ENCODE assay signal across 12 cellular contexts in the genomic region with DNA sequence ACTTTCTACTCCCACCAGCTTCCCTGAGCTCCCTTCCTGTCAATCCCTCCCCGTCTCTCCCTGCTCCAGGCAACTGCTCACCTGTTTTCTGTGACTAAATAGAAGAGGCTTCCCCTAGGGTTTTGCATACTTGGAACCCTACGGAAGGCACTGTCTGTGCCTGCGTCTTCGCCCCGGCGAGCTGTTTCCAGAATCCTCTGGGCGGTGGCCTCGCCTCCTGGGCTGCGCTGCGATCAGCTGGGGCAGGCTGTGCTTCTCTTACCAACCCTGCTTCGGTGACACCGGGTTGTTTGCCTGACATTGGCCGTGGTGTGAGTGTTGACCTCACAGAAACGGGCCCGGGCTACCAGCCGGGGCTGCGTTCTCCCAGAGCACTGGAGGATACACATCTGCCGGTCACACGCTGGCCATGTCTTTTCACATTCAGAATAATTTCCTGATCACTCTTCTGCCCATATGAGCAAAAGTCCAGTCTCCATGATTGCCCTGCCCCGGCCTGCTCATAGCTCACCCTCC. TPM values are rescaled to one million over a fixed set of nuclear protein-coding genes. Genes with fewer than 3 reads are reported as not detected.
DNase-seq lines count a peak whose midpoint lies in the region; ATAC-seq, FAIRE-seq and TF ChIP-seq lines count a peak whose summit lies in the region.
"Had no signal": no experiment of that assay in that cellular context is flagged by ENCODE, and none has a peak within 500 bp of the region (broad histone marks: within the 10 kb centered on the region; RNA-seq: fewer than 3 reads in every experiment).

No MANE protein-coding gene starts in this region.

- H3K79me2 ChIP-seq in K562 (ENCODE audit: control insufficient read depth, insufficient read depth, low read length): no peaks in the 10 kb centered on the region

- no TSS peak for BruUV-seq in K562 (replicated peaks; lab: Mats Ljungman, UMichigan)

- intact Hi-C loops in K562 (cut with micrococcal nuclease): no loop called here
- intact Hi-C loops in psoas muscle (cut with DNase I): no loop called here
- intact Hi-C loops in posterior cingulate gyrus (cut with DNase I): no loop called here

- no peaks in the 10 kb centered on the region for H4K20me1 ChIP-seq in K562 (replicated peaks; ENCODE audit: control insufficient read depth, insufficient read depth, low read length)

- no peak overlapping the region for H3K9ac ChIP-seq in K562 (ENCODE audit: insufficient read depth in 1 of 2, low read depth in 2 of 2, low read length in 2 of 2)

- in situ Hi-C loops in K562 (cut with MboI): no loop called here

- H3K4me1 ChIP-seq in K562 (replicated peaks in 1 of 2; ENCODE audit: control insufficient read depth in 2 of 2, insufficient read depth in 2 of 2, low read length in 2 of 2) (peaks cover 0 to 9% of the 10 kb centered on the region in 2 experiments; a peak in 1 of 5 replicates), psoas muscle (no peaks in the 10 kb centered on the region)
- H3K4me1 ChIP-seq: foreskin keratinocyte had no signal

- H3K9me3 ChIP-seq in K562 (replicated peaks; ENCODE audit: control insufficient read depth, insufficient read depth, low read depth, low read length): no peaks in the 10 kb centered on the region
- no peaks in the 10 kb centered on the region for H3K9me3 ChIP-seq in psoas muscle

- H3K4me3 ChIP-seq in GM12875 (ENCODE audit: low read depth, low read length) (peak overlapping the region; percentile 59), K562 (no peak overlapping the region), psoas muscle (peak overlapping the region; percentile 36)

- DNase-seq in K562 (ENCODE audit: extremely low read depth in 1 of 4, low spot score in 3 of 4): no peak
- no peak for DNase-seq in psoas muscle
- no peak for DNase-seq in posterior cingulate gyrus
- DNase-seq in MV-4-11 (lab: John Stamatoyannopoulos, UW): no peak
- DNase-seq in NCI-H82 treated with DMSO at 0.1 percent for 48 hours (lab: John Stamatoyannopoulos, UW; ENCODE audit: unreplicated experiment): no peak
- DNase-seq: Calu3, foreskin keratinocyte, left cardiac atrium, NCI-H1092, NCI-H446 treated with DMSO at 0.1 percent for 48 hours had no signal

- no peak for FAIRE-seq in K562 (lab: Jason Lieb, UNC)

- ATAC-seq in HG03280 (IDR thresholded peaks at IDR 0.05; ENCODE audit: unreplicated experiment) (peak; percentile 11), K562 (peak; percentile 50; the same call in 2 of the 3 replicates), psoas muscle (no peak)
- ATAC-seq: foreskin keratinocyte had no signal

- no peak for TF ChIP-seq CTCF in GM12875 (IDR thresholded peaks at IDR 0.05; ENCODE audit: borderline replicate concordance, insufficient read depth, low read depth, low read length)
- no peak for TF ChIP-seq CTCF in K562 (IDR thresholded peaks at IDR 0.05 in 2 of 3, conservative IDR thresholded peaks at IDR 0.05 in 1 of 3; ENCODE audit: insufficient read depth in 2 of 3, low read depth in 1 of 3, low read length in 3 of 3)
- TF ChIP-seq CTCF in psoas muscle (IDR thresholded peaks at IDR 0.05): no peak

- H3K36me3 ChIP-seq in K562 (ENCODE audit: control insufficient read depth, insufficient read depth, low read length): no peaks in the 10 kb centered on the region
- H3K36me3 ChIP-seq in psoas muscle (ENCODE audit: insufficient read depth in 1 of 2, low read depth in 1 of 2): no peaks in the 10 kb centered on the region

- TF ChIP-seq EP300 in K562 (IDR thresholded peaks at IDR 0.05; ENCODE audit: low read length): no peak

- no peak overlapping the region for H2AFZ ChIP-seq in K562 (ENCODE audit: low read depth, low read length)

- no peak for TF ChIP-seq RAD21 in K562 (CRISPR knock-in tag; conservative IDR thresholded peaks at IDR 0.05 in 1 of 2, IDR thresholded peaks at IDR 0.05 in 1 of 2)

- CTCF ChIA-PET in K562 (lab: Yijun Ruan, JAX; ENCODE audit: low intra/inter-chr PET ratio): no interaction called here

- H3K9me1 ChIP-seq in K562 (ENCODE audit: control insufficient read depth, insufficient read depth, low read length): no peaks in the 10 kb centered on the region

- H3K27me3 ChIP-seq in K562 (ENCODE audit: control insufficient read depth in 2 of 2, insufficient read depth in 2 of 2, low read length in 2 of 2): peaks cover 49 to 83% of the 10 kb centered on the region in 2 experiments
- H3K27me3 ChIP-seq in psoas muscle (ENCODE audit: insufficient read depth in 3 of 3, low read length in 2 of 3): peaks cover 0 to 1% (median 0%) of the 10 kb centered on the region in 3 donors
- H3K27me3 ChIP-seq: foreskin keratinocyte had no signal

- no peak overlapping the region for H3K4me2 ChIP-seq in K562 (ENCODE audit: insufficient read depth, low read length)

- no peak for TF ChIP-seq POLR2A in K562 (conservative IDR thresholded peaks at IDR 0.05)

- 15% methylated on average over 20 of the region's 20 CpGs for WGBS in K562 (ENCODE audit: insufficient coverage, low coverage, missing lambda C conversion rate)
- WGBS in psoas muscle, 3 donors: 88 to 91% (median 89%) methylated on average over 20 of the region's 20 CpGs

- POLR2A ChIA-PET in K562 (lab: Yijun Ruan, JAX): interaction anchor here (0.6 to 1.1 kb wide), 3 partner anchors 12 to 137 kb away, joined by 3 read pairs; partner anchors contain the start of gene RNASET2

- H3K27ac ChIP-seq in K562 (ENCODE audit: extremely low read depth, low read depth, low read length) (no peak overlapping the region), psoas muscle (no peak overlapping the region)
- H3K27ac ChIP-seq: foreskin keratinocyte had no signal

TF ChIP-seq in K562, 482 proteins besides CTCF, POLR2A, EP300 and RAD21:
- no peak for TF ChIP-seq ZNF324 (CRISPR knock-in tag; IDR thresholded peaks at IDR 0.05)
- 0 out of 2 replicates have a peak, but pooled peaks have one; percentile 30 for TF ChIP-seq TFAP4 (CRISPR knock-in tag; IDR thresholded peaks at IDR 0.05; ENCODE audit: borderline replicate concordance)
- TF ChIP-seq TBP (optimal IDR thresholded peaks at IDR 0.05; ENCODE audit: low read depth, low read length): no peak
- no peak for TF ChIP-seq KLF13 (tag; IDR thresholded peaks at IDR 0.05; ENCODE audit: borderline replicate concordance, low read depth)
- no peak for TF ChIP-seq ZNF695 (CRISPR knock-in tag; IDR thresholded peaks at IDR 0.05)

RNA-seq across cellular contexts. Expression of gene CCR6, which starts 29.4 kb away (rescaled TPM):
- not detected in 2 replicates for total RNA-seq in K562 (2011; cell fraction: chromatin; rRNA removed; ENCODE audit: low replicate concordance)
- total RNA-seq in K562 (2011; cell fraction: nucleolus; rRNA removed): not detected in 2 replicates
- total RNA-seq in K562 (2011; cell fraction: nucleoplasm; rRNA removed): not detected in 2 replicates
- total RNA-seq in K562 (2014; rRNA removed) (not detected in 2 replicates), K562 (2014; rRNA removed; fragmentation: Illumina TruSeq; extraction: Trizol) (not detected in 2 replicates), K562 (2015; rRNA removed; fragmentation: Illumina TruSeq; extraction: Trizol) (not detected in 2 replicates), K562 (2021) (not detected in 2 replicates), psoas muscle (not detected)
- polyA plus RNA-seq in K562 (2011; rRNA removed) (not detected in 2 replicates), K562 (2014; fragmentation: Illumina TruSeq; extraction: Trizol) (not detected in 2 replicates), K562 (2014; fragmentation: Nextera tagmentation; extraction: Ambion mirVana) (not detected), K562 (2014; rRNA removed) (not detected in 2 replicates), psoas muscle (under 1 TPM in 2 of 3 donors, not detected in 1; 0.01 to 0.05 TPM)
- 0.09 TPM in 1 of 2 replicates, not detected in the other for polyA plus RNA-seq in K562 (2011; cell fraction: cytosol; rRNA removed)
- polyA plus RNA-seq in K562 (2011; cell fraction: nucleus; rRNA removed): not detected in 2 replicates
- polyA plus RNA-seq in K562 (2012): not detected in 2 replicates
- not detected in 2 replicates for polyA minus RNA-seq in K562 (2011; rRNA and poly(A)+ RNA removed)
- not detected in 2 replicates for polyA minus RNA-seq in K562 (2011; cell fraction: cytosol; rRNA and poly(A)+ RNA removed)
- not detected in 2 replicates for polyA minus RNA-seq in K562 (2011; cell fraction: nucleus; rRNA and poly(A)+ RNA removed)
- total RNA-seq: Calu3, foreskin keratinocyte, left cardiac atrium had no signal
- polyA plus RNA-seq: foreskin keratinocyte had no signal

Comparison
In these comparisons a context has a peak if more than half of its experiments do, and no peak if none do; other contexts are left out.
1. ATAC-seq: peak in HG03280 (single experiment) and K562 (single experiment); none in psoas muscle (0 of 4).